In genomic region chr3:16658004-16658932, GRCh38 we compare ENCODE assay signal across 14 cellular contexts. TPM values are rescaled to one million over a fixed set of nuclear protein-coding genes. Genes with fewer than 3 reads are reported as not detected.
DNase-seq lines count a peak whose midpoint lies in the region; ATAC-seq and TF ChIP-seq lines count a peak whose summit lies in the region.
"Had no signal": no experiment of that assay in that cellular context is flagged by ENCODE, and none has a peak within 500 bp of the region (broad histone marks: within the 10 kb centered on the region; RNA-seq: fewer than 3 reads in every experiment).

No MANE protein-coding gene starts in this region.

- no peak overlapping the region for H4K8ac ChIP-seq in mesenchymal stem cell (ENCODE audit: low read length)

- no peak overlapping the region for H4K91ac ChIP-seq in mesenchymal stem cell (ENCODE audit: low read length)

- H3K9me3 ChIP-seq in mesenchymal stem cell (ENCODE audit: control insufficient read depth, low read length), result no peaks in the 10 kb centered on the region
- H3K9me3 ChIP-seq: adrenal gland had no signal

- no peak overlapping the region for H2AFZ ChIP-seq in mesenchymal stem cell (ENCODE audit: low read depth, low read length)

- ATAC-seq in GM18867 (IDR thresholded peaks at IDR 0.05; ENCODE audit: unreplicated experiment), result no peak
- ATAC-seq: stimulated activated memory B cell treated with anti-CD40 and anti-IgM and Interleukin-4, amounts not matched to agents 10 μg/mL and 1 μg/mL and 100 μg/mL, for 72 hours had no signal

- no peak overlapping the region for H3K14ac ChIP-seq in mesenchymal stem cell (ENCODE audit: low read length in 2 of 2)

- H2BK12ac ChIP-seq in mesenchymal stem cell (ENCODE audit: low read length in 2 of 2), result no peak overlapping the region

- no peak overlapping the region for H3K23ac ChIP-seq in mesenchymal stem cell (ENCODE audit: low read length in 2 of 2)

- no peak overlapping the region for H3K4me3 ChIP-seq in choroid plexus epithelial cell (ENCODE audit: low read depth, low read length)
- no peak overlapping the region for H3K4me3 ChIP-seq in mesenchymal stem cell (ENCODE audit: insufficient read depth in 1 of 2, low read depth in 1 of 2, low read length in 2 of 2)
- H3K4me3 ChIP-seq: adrenal gland had no signal

- peak; percentile 41 for DNase-seq in activated CD4-positive, alpha-beta T cell treated with anti-CD3 and anti-CD28 coated beads, Interleukin-2, amount 10 ng/mL, durations not matched to agents 24 days and 14 days
- DNase-seq in activated CD4-positive, alpha-beta T cell treated with anti-CD3 and anti-CD28 coated beads, Interleukin-2, amount 50 U/mL, for 4 hours, result no peak
- DNase-seq in NCI-H2227 (lab: John Stamatoyannopoulos, UW; ENCODE audit: unreplicated experiment), result peak; percentile 75
- DNase-seq in choroid plexus epithelial cell (ENCODE audit: low read depth), result peak; percentile 41
- DNase-seq in progenitor cell of endocrine pancreas (ENCODE audit: low spot score, unreplicated experiment), result no peak
- DNase-seq in SHP77 treated with DMSO at 0.1 percent for 48 hours (lab: John Stamatoyannopoulos, UW), result no peak
- no peak for DNase-seq in mesenchymal stem cell
- DNase-seq: adrenal gland, NCI-H526 treated with DMSO at 0.1 percent for 48 hours, nephron progenitor cell had no signal

- H3K27me3 Mint-ChIP-seq in activated CD4-positive, alpha-beta T cell treated with anti-CD3 and anti-CD28 coated beads, Interleukin-2, amount 10 ng/mL, durations not matched to agents 24 days and 14 days, result peaks cover 17% of the 10 kb centered on the region
- peaks cover 4% of the 10 kb centered on the region for H3K27me3 Mint-ChIP-seq in progenitor cell of endocrine pancreas

- TF ChIP-seq CTCF in choroid plexus epithelial cell (conservative IDR thresholded peaks at IDR 0.05; ENCODE audit: low read depth, low read length), result peak; percentile 59
- TF ChIP-seq CTCF in progenitor cell of endocrine pancreas (IDR thresholded peaks at IDR 0.05; ENCODE audit: unreplicated experiment), result peak; percentile 10

- no peaks in the 10 kb centered on the region for H3K36me3 ChIP-seq in mesenchymal stem cell (ENCODE audit: control insufficient read depth in 1 of 2, insufficient read depth in 2 of 2, low read depth in 1 of 2, low read length in 2 of 2)
- H3K36me3 ChIP-seq: adrenal gland had no signal

- no peaks in the 10 kb centered on the region for H3K4me1 ChIP-seq in mesenchymal stem cell (ENCODE audit: control insufficient read depth, insufficient read depth, low read depth, low read length)
- H3K4me1 ChIP-seq: adrenal gland had no signal

- no peak overlapping the region for H3K27ac ChIP-seq in mesenchymal stem cell (ENCODE audit: low read length, poor library complexity, severe bottlenecking)
- H3K27ac ChIP-seq: adrenal gland had no signal

- no peak overlapping the region for H3K9ac ChIP-seq in mesenchymal stem cell (ENCODE audit: low read length)

- no peak overlapping the region for H2BK120ac ChIP-seq in mesenchymal stem cell (ENCODE audit: low read depth, low read length)

- WGBS in mesenchymal stem cell, result 28% methylated on average over 8 of the region's 8 CpGs

- no peak overlapping the region for H2BK15ac ChIP-seq in mesenchymal stem cell (ENCODE audit: low read depth, poor library complexity, severe bottlenecking)

- H3K79me1 ChIP-seq in mesenchymal stem cell (replicated peaks; ENCODE audit: low read length, poor library complexity, severe bottlenecking), result no peaks in the 10 kb centered on the region

- no peak overlapping the region for H2AK5ac ChIP-seq in mesenchymal stem cell (ENCODE audit: low read length, severe bottlenecking)

- peaks cover 11% of the 10 kb centered on the region for H3K9me3 Mint-ChIP-seq in activated CD4-positive, alpha-beta T cell treated with anti-CD3 and anti-CD28 coated beads, Interleukin-2, amount 10 ng/mL, durations not matched to agents 24 days and 14 days
- peaks cover 18% of the 10 kb centered on the region for H3K9me3 Mint-ChIP-seq in progenitor cell of endocrine pancreas (ENCODE audit: low read depth)
- H3K9me3 Mint-ChIP-seq: T-helper 2 cell treated with Interferon-gamma antibody and Interleukin-4, amounts not matched to agents 5 μg/mL and 100 μg/mL, for 36 hours had no signal

- no peak overlapping the region for H3K4me2 ChIP-seq in mesenchymal stem cell (ENCODE audit: low read length, poor library complexity, severe bottlenecking)

- H2BK5ac ChIP-seq in mesenchymal stem cell (ENCODE audit: low read depth, low read length, poor library complexity, severe bottlenecking), result no peak overlapping the region

- intact Hi-C loops in activated CD4-positive, alpha-beta T cell treated with anti-CD3 and anti-CD28 coated beads, Interleukin-2, amount 10 ng/mL, durations not matched to agents 24 days and 14 days (cut with micrococcal nuclease), result no loop called here

- H3K4ac ChIP-seq in mesenchymal stem cell (ENCODE audit: low read depth in 1 of 2, low read length in 2 of 2), result no peak overlapping the region

- no peak overlapping the region for H3K18ac ChIP-seq in mesenchymal stem cell (ENCODE audit: low read depth in 1 of 2, low read length in 2 of 2)

- H3K27me3 ChIP-seq in mesenchymal stem cell (ENCODE audit: control insufficient read depth in 1 of 2, insufficient read depth in 1 of 2, low read length in 2 of 2), result no peaks in the 10 kb centered on the region
- H3K27me3 ChIP-seq: adrenal gland had no signal

- no peaks in the 10 kb centered on the region for H3K36me3 Mint-ChIP-seq in activated CD4-positive, alpha-beta T cell treated with anti-CD3 and anti-CD28 coated beads, Interleukin-2, amount 10 ng/mL, durations not matched to agents 24 days and 14 days (ENCODE audit: low read depth)
- H3K36me3 Mint-ChIP-seq in progenitor cell of endocrine pancreas (ENCODE audit: insufficient read depth), result peaks cover 2% of the 10 kb centered on the region
- H3K36me3 Mint-ChIP-seq: stimulated activated memory B cell treated with anti-CD40 and anti-IgM and Interleukin-4, amounts not matched to agents 10 μg/mL and 1 μg/mL and 100 μg/mL, for 72 hours had no signal

- H3K27ac Mint-ChIP-seq in activated CD4-positive, alpha-beta T cell treated with anti-CD3 and anti-CD28 coated beads, Interleukin-2, amount 10 ng/mL, durations not matched to agents 24 days and 14 days, result no peak overlapping the region
- no peak overlapping the region for H3K27ac Mint-ChIP-seq in progenitor cell of endocrine pancreas
- H3K27ac Mint-ChIP-seq: nephron progenitor cell; stimulated activated memory B cell treated with anti-CD40 and anti-IgM and Interleukin-4, amounts not matched to agents 10 μg/mL and 1 μg/mL and 100 μg/mL, for 72 hours; T-helper 2 cell treated with Interferon-gamma antibody and Interleukin-4, amounts not matched to agents 5 μg/mL and 100 μg/mL, for 36 hours had no signal

- H3K4me3 Mint-ChIP-seq in activated CD4-positive, alpha-beta T cell treated with anti-CD3 and anti-CD28 coated beads, Interleukin-2, amount 10 ng/mL, durations not matched to agents 24 days and 14 days, result no peak overlapping the region
- no peak overlapping the region for H3K4me3 Mint-ChIP-seq in progenitor cell of endocrine pancreas (ENCODE audit: low read depth)
- H3K4me3 Mint-ChIP-seq: nephron progenitor cell; stimulated activated memory B cell treated with anti-CD40 and anti-IgM and Interleukin-4, amounts not matched to agents 10 μg/mL and 1 μg/mL and 100 μg/mL, for 72 hours; T-helper 2 cell treated with Interferon-gamma antibody and Interleukin-4, amounts not matched to agents 5 μg/mL and 100 μg/mL, for 36 hours had no signal

- no peaks in the 10 kb centered on the region for H3K4me1 Mint-ChIP-seq in activated CD4-positive, alpha-beta T cell treated with anti-CD3 and anti-CD28 coated beads, Interleukin-2, amount 10 ng/mL, durations not matched to agents 24 days and 14 days
- H3K4me1 Mint-ChIP-seq in progenitor cell of endocrine pancreas (ENCODE audit: low read depth), result peaks cover 10% of the 10 kb centered on the region
- H3K4me1 Mint-ChIP-seq: stimulated activated memory B cell treated with anti-CD40 and anti-IgM and Interleukin-4, amounts not matched to agents 10 μg/mL and 1 μg/mL and 100 μg/mL, for 72 hours had no signal

RNA-seq across cellular contexts. Expression of gene DAZL, which starts 53.0 kb away (rescaled TPM):
- total RNA-seq in activated CD4-positive, alpha-beta T cell treated with anti-CD3 and anti-CD28 coated beads, Interleukin-2, amount 10 ng/mL, durations not matched to agents 24 days and 14 days, result 0.07 and 0.19 TPM in 2 replicates
- not detected in 2 replicates for total RNA-seq in progenitor cell of endocrine pancreas
- 0.01 TPM for polyA plus RNA-seq in mesenchymal stem cell (2013, experiment 1 of 2)
- not detected for polyA plus RNA-seq in mesenchymal stem cell (2013, experiment 2 of 2)
- total RNA-seq: adrenal gland, HT1080 had no signal

Comparison
In these comparisons a context has a peak if more than half of its experiments do, and no peak if none do; other contexts are left out.
1. DNase-seq: peak in activated CD4-positive, alpha-beta T cell treated with anti-CD3 and anti-CD28 coated beads, Interleukin-2, amount 10 ng/mL, durations not matched to agents 24 days and 14 days (single experiment), NCI-H2227 (single experiment) and choroid plexus epithelial cell (single experiment); none in activated CD4-positive, alpha-beta T cell treated with anti-CD3 and anti-CD28 coated beads, Interleukin-2, amount 50 U/mL, for 4 hours (0 of 2), progenitor cell of endocrine pancreas (single experiment), SHP77 treated with DMSO at 0.1 percent for 48 hours (single experiment) and mesenchymal stem cell (single experiment).